In genomic region chr1:236451796-236452373, GRCh38 we compare ENCODE assay signal across 8 cellular contexts. TPM values are rescaled to one million over a fixed set of nuclear protein-coding genes. Genes with fewer than 3 reads are reported as not detected.
DNase-seq lines count a peak whose midpoint lies in the region; ATAC-seq and TF ChIP-seq lines count a peak whose summit lies in the region.

No MANE protein-coding gene starts in this region.

- no peak overlapping the region for H3K4me3 Mint-ChIP-seq in activated CD8-positive, alpha-beta memory T cell treated with anti-CD3 and anti-CD28 coated beads, Interleukin-2, amount 10 ng/mL, durations not matched to agents 7 days and 5 days

- no peaks in the 10 kb centered on the region for H3K36me3 ChIP-seq in Loucy (ENCODE audit: insufficient read depth, low read length)

- no peaks in the 10 kb centered on the region for H4K20me1 ChIP-seq in Loucy (ENCODE audit: insufficient read depth, low read length, poor library complexity, severe bottlenecking)

- H3K9me2 ChIP-seq in Loucy (replicated peaks; ENCODE audit: low read depth, low read length): no peaks in the 10 kb centered on the region

- H3K9me3 Mint-ChIP-seq in activated CD8-positive, alpha-beta memory T cell treated with anti-CD3 and anti-CD28 coated beads, Interleukin-2, amount 10 ng/mL, durations not matched to agents 7 days and 5 days (ENCODE audit: low read depth): no peaks in the 10 kb centered on the region

- no peaks in the 10 kb centered on the region for H3F3A ChIP-seq in Loucy (ENCODE audit: low read depth)

- peak; percentile 64 for ATAC-seq in activated CD8-positive, alpha-beta memory T cell treated with anti-CD3 and anti-CD28 coated beads, Interleukin-2, amount 10 ng/mL, durations not matched to agents 7 days and 5 days
- ATAC-seq in left ventricle myocardium superior (peak; percentile 50), GM18511 (IDR thresholded peaks at IDR 0.05; ENCODE audit: unreplicated experiment) (no peak)

- TF ChIP-seq CTCF in Loucy (conservative IDR thresholded peaks at IDR 0.05; ENCODE audit: low read length): peak; percentile 71

- intact Hi-C loops in left ventricle myocardium superior (cut with micrococcal nuclease): no loop called here

- no peak overlapping the region for H3K4me2 ChIP-seq in Loucy (ENCODE audit: low read depth, low read length, poor library complexity, severe bottlenecking)

- H3K4me3 ChIP-seq in Loucy (ENCODE audit: low read length, poor library complexity, severe bottlenecking): no peak overlapping the region

- no peaks in the 10 kb centered on the region for H3K79me2 ChIP-seq in Loucy (ENCODE audit: insufficient read depth, low read length)

- CTCF ChIA-PET in activated CD8-positive, alpha-beta memory T cell treated with anti-CD3 and anti-CD28 coated beads, Interleukin-2, amount 10 ng/mL, durations not matched to agents 7 days and 5 days (lab: Charles Lee): interaction anchor here (0.6 to 2.0 kb wide), 8 partner anchors 16 to 348 kb away, joined by 3 to 9 read pairs (median 4); no protein-coding TSS in a partner anchor

- H2AFZ ChIP-seq in Loucy (ENCODE audit: low read length): no peak overlapping the region

- H3K4me1 Mint-ChIP-seq in activated CD8-positive, alpha-beta memory T cell treated with anti-CD3 and anti-CD28 coated beads, Interleukin-2, amount 10 ng/mL, durations not matched to agents 7 days and 5 days: no peaks in the 10 kb centered on the region

- no peak overlapping the region for H3K27ac Mint-ChIP-seq in activated CD8-positive, alpha-beta memory T cell treated with anti-CD3 and anti-CD28 coated beads, Interleukin-2, amount 10 ng/mL, durations not matched to agents 7 days and 5 days

- peak; percentile 37 for DNase-seq in activated gamma-delta T cell treated with Interleukin-2 at 50 U/mL for 16 hours
- DNase-seq in activated gamma-delta T cell (lab: John Stamatoyannopoulos, UW): no peak
- peak; percentile 52 for DNase-seq in activated CD8-positive, alpha-beta memory T cell treated with anti-CD3 and anti-CD28 coated beads, Interleukin-2, amount 10 ng/mL, durations not matched to agents 7 days and 5 days
- DNase-seq in left ventricle myocardium superior: no peak
- peak; percentile 64 for DNase-seq in stimulated activated CD8-positive, alpha-beta memory T cell treated with anti-CD3 and anti-CD28 coated beads, Interleukin-4, amount 100 ng/mL, for 48 hours
- DNase-seq in NCI-H146 (lab: John Stamatoyannopoulos, UW): no peak

- H3K27me3 Mint-ChIP-seq in activated CD8-positive, alpha-beta memory T cell treated with anti-CD3 and anti-CD28 coated beads, Interleukin-2, amount 10 ng/mL, durations not matched to agents 7 days and 5 days: no peaks in the 10 kb centered on the region

- no peaks in the 10 kb centered on the region for H3K27me3 ChIP-seq in Loucy (ENCODE audit: insufficient read depth, low read length, poor library complexity, severe bottlenecking)

- no peaks in the 10 kb centered on the region for H3K4me1 ChIP-seq in Loucy (ENCODE audit: insufficient read depth, low read length, poor library complexity, severe bottlenecking)

- no peaks in the 10 kb centered on the region for H3K36me3 Mint-ChIP-seq in activated CD8-positive, alpha-beta memory T cell treated with anti-CD3 and anti-CD28 coated beads, Interleukin-2, amount 10 ng/mL, durations not matched to agents 7 days and 5 days

- no peaks in the 10 kb centered on the region for H3K9me3 ChIP-seq in Loucy (ENCODE audit: insufficient read depth, low read depth, low read length)

- H3K9ac ChIP-seq in Loucy (ENCODE audit: low read depth, low read length, poor library complexity, severe bottlenecking): no peak overlapping the region

RNA-seq across cellular contexts. Expression of gene EDARADD, which starts 57.8 kb away (rescaled TPM):
- 10 to 100 TPM in 1 of 2 experiments, 1 to 10 TPM in 1; 3.7 to 11.8 TPM for total RNA-seq in activated CD8-positive, alpha-beta memory T cell treated with anti-CD3 and anti-CD28 coated beads, Interleukin-2, amount 10 ng/mL, durations not matched to agents 7 days and 5 days
- 3.0 TPM for total RNA-seq in left ventricle myocardium superior

Comparison
In these comparisons a context has a peak if more than half of its experiments do, and no peak if none do; other contexts are left out.
1. DNase-seq: peak in activated gamma-delta T cell treated with Interleukin-2 at 50 U/mL for 16 hours (single experiment), activated CD8-positive, alpha-beta memory T cell treated with anti-CD3 and anti-CD28 coated beads, Interleukin-2, amount 10 ng/mL, durations not matched to agents 7 days and 5 days (single experiment) and stimulated activated CD8-positive, alpha-beta memory T cell treated with anti-CD3 and anti-CD28 coated beads, Interleukin-4, amount 100 ng/mL, for 48 hours (single experiment); none in activated gamma-delta T cell (single experiment), left ventricle myocardium superior (single experiment) and NCI-H146 (single experiment).